Comparison of ENCODE assay signal across 18 cellular contexts in the genomic region with DNA sequence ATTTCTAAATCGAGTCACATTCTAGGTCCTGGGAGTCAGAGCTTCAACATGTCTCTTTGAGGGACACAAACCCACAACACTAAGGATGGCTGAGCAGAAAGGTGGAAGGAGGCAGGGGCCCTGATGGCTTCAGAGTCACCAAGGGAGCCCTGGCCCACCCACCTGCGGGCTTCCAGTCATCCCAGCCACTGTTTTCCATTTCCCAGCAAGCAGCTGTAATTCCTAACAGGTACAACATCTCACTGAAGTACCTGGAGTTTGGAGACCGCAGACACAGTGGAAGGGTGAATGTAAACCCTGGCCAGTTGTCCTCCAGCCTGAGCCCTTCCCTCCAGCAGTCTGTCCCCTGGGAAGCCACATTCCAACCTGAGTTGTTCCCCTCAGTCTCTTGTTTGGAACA.
A peak's percentile ranks its signal among the peaks of the same experiment; 100 is the strongest.
DNase-seq lines count a peak whose midpoint lies in the region; ATAC-seq and TF ChIP-seq lines count a peak whose summit lies in the region.
"Had no signal": no experiment of that assay in that cellular context is flagged by ENCODE, and none has a peak within 500 bp of the region (broad histone marks: within the 10 kb centered on the region; RNA-seq: fewer than 3 reads in every experiment).

No MANE protein-coding gene starts in this region.

- H3K4me3 ChIP-seq in right atrium auricular region (no peak overlapping the region), esophagus muscularis mucosa (no peak overlapping the region)
- H3K4me3 ChIP-seq: A549; BLaER1 treated with 17β-estradiol and CSF1 and Interleukin-3, amounts not matched to agents 10 nM and 100 nM had no signal

- 86% methylated on average over 3 of the region's 3 CpGs for WGBS in esophagus muscularis mucosa

- peaks cover 19% of the 10 kb centered on the region for H3K9me3 Mint-ChIP-seq in osteocyte (ENCODE audit: unreplicated experiment)
- no peaks in the 10 kb centered on the region for H3K9me3 Mint-ChIP-seq in activated T-helper 17 cell treated with anti-CD3 and anti-CD28 coated beads, Interleukin-2, amount 50 U/mL, for 72 hours
- H3K9me3 Mint-ChIP-seq: CD4-positive, alpha-beta T cell; CD8-positive, alpha-beta T cell had no signal

- H3K27me3 ChIP-seq in right atrium auricular region (no peaks in the 10 kb centered on the region), esophagus muscularis mucosa (peaks cover 0 to 49% (median 0%) of the 10 kb centered on the region in 4 donors)
- H3K27me3 ChIP-seq: BLaER1 treated with 17β-estradiol and CSF1 and Interleukin-3, amounts not matched to agents 10 nM and 100 nM had no signal

- no peak for TF ChIP-seq EP300 in esophagus muscularis mucosa (IDR thresholded peaks at IDR 0.05)

- H3K36me3 ChIP-seq in right atrium auricular region, result no peaks in the 10 kb centered on the region
- no peaks in the 10 kb centered on the region for H3K36me3 ChIP-seq in esophagus muscularis mucosa
- H3K36me3 ChIP-seq: BLaER1 treated with 17β-estradiol and CSF1 and Interleukin-3, amounts not matched to agents 10 nM and 100 nM had no signal

- no peak for ATAC-seq in left cardiac atrium
- no peak for ATAC-seq in HG03439 (IDR thresholded peaks at IDR 0.05; ENCODE audit: unreplicated experiment)
- no peak for ATAC-seq in activated T-helper 17 cell treated with anti-CD3 and anti-CD28 coated beads, Interleukin-2, amount 50 U/mL, for 72 hours (replicated peaks)
- ATAC-seq: A549; CD8-positive, alpha-beta T cell had no signal

- no peaks in the 10 kb centered on the region for H3K27me3 Mint-ChIP-seq in osteocyte (ENCODE audit: unreplicated experiment)
- H3K27me3 Mint-ChIP-seq in activated T-helper 17 cell treated with anti-CD3 and anti-CD28 coated beads, Interleukin-2, amount 50 U/mL, for 72 hours, result peaks cover 18% of the 10 kb centered on the region

- intact Hi-C loops in left cardiac atrium (cut with DNase I), result no loop called here
- intact Hi-C loops in esophagus muscularis mucosa (cut with DNase I), result no loop called here

- TF ChIP-seq CTCF in right atrium auricular region (IDR thresholded peaks at IDR 0.05) (no peak), esophagus muscularis mucosa (IDR thresholded peaks at IDR 0.05) (no peak), osteocyte (IDR thresholded peaks at IDR 0.05) (no peak)

- H3K4me1 Mint-ChIP-seq in osteocyte (ENCODE audit: unreplicated experiment), result no peaks in the 10 kb centered on the region
- H3K4me1 Mint-ChIP-seq in activated T-helper 17 cell treated with anti-CD3 and anti-CD28 coated beads, Interleukin-2, amount 50 U/mL, for 72 hours, result no peaks in the 10 kb centered on the region
- H3K4me1 Mint-ChIP-seq: B cell had no signal

- H3K4me3 Mint-ChIP-seq in osteocyte (ENCODE audit: unreplicated experiment), result no peak overlapping the region
- H3K4me3 Mint-ChIP-seq in activated T-helper 17 cell treated with anti-CD3 and anti-CD28 coated beads, Interleukin-2, amount 50 U/mL, for 72 hours, result no peak overlapping the region
- H3K4me3 Mint-ChIP-seq: B cell; CD4-positive, alpha-beta T cell; CD8-positive, alpha-beta T cell had no signal

- H3K9me3 ChIP-seq in right atrium auricular region (peaks cover 4 to 24% of the 10 kb centered on the region in 2 donors), esophagus muscularis mucosa (peaks cover 0 to 23% (median 21%) of the 10 kb centered on the region in 4 donors)

- H3K27ac Mint-ChIP-seq in osteocyte (ENCODE audit: unreplicated experiment), result no peak overlapping the region
- no peak overlapping the region for H3K27ac Mint-ChIP-seq in activated T-helper 17 cell treated with anti-CD3 and anti-CD28 coated beads, Interleukin-2, amount 50 U/mL, for 72 hours
- H3K27ac Mint-ChIP-seq: B cell; CD4-positive, alpha-beta T cell; CD8-positive, alpha-beta T cell had no signal

- H3K4me1 ChIP-seq in right atrium auricular region, result no peaks in the 10 kb centered on the region
- no peaks in the 10 kb centered on the region for H3K4me1 ChIP-seq in esophagus muscularis mucosa
- H3K4me1 ChIP-seq: Caco-2 had no signal

- no peak for TF ChIP-seq POLR2A in esophagus muscularis mucosa (IDR thresholded peaks at IDR 0.05; ENCODE audit: low read depth)

- no peaks in the 10 kb centered on the region for H3K36me3 Mint-ChIP-seq in osteocyte (ENCODE audit: unreplicated experiment)
- H3K36me3 Mint-ChIP-seq in activated T-helper 17 cell treated with anti-CD3 and anti-CD28 coated beads, Interleukin-2, amount 50 U/mL, for 72 hours (ENCODE audit: low read depth), result no peaks in the 10 kb centered on the region
- H3K36me3 Mint-ChIP-seq: CD8-positive, alpha-beta T cell had no signal

- H3K27ac ChIP-seq in right atrium auricular region (no peak overlapping the region), esophagus muscularis mucosa (replicated peaks in 1 of 4) (no peak overlapping the region)
- H3K27ac ChIP-seq: 22Rv1; A549; BLaER1 treated with 17β-estradiol and CSF1 and Interleukin-3, amounts not matched to agents 10 nM and 100 nM; C4-2B had no signal

- DNase-seq in right atrium auricular region (ENCODE audit: low spot score), result peak; percentile 18
- DNase-seq in left cardiac atrium, result no peak
- peak; percentile 78 for DNase-seq in esophagus muscularis mucosa (ENCODE audit: extremely low spot score)
- DNase-seq in osteocyte (ENCODE audit: extremely low spot score, unreplicated experiment), result peak; percentile 63
- DNase-seq: AML-193; Caco-2; Calu3; CD4-positive, alpha-beta T cell; CD8-positive, alpha-beta T cell; DMS79 treated with DMSO at 0.1 percent for 48 hours; GF-D8 had no signal
